In the genomic region with DNA sequence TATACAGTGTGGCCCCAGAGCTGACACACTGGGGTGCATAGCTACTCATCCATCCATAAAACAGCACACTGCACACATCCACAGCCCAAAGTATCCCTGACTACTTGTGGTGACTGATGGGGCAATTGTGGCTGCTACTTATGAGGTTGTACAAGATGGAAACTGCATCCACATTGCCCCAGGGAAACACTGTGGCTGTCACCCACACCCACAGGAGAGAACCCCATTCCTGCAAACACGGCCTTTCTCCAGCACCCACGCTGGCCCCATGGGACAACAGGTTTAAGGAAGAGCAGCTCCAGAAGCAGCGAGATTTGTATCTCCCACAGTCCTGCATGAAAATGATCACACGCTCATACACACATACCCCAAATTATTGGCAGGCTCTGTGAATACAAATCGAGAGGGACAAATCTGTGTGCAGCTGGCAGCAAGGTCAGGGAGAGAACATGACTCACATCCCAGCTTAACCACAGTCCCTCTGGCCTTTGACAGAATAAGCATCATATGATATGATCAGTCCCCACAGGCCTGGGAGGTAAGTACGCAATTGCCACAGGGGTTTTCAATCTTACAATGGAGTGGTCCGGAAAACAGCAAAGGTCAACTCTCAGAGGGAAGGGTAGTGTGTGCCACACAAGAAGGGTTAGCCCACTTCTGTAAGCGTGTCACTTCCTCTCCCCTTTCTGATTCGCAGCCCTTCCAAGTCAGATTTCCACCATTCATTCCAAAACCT, we compare ENCODE assay signal across 9 cellular contexts.
A peak's percentile ranks its signal among the peaks of the same experiment; 100 is the strongest.
DNase-seq lines count a peak whose midpoint lies in the region; ATAC-seq, FAIRE-seq and TF ChIP-seq lines count a peak whose summit lies in the region.
"Had no signal": no experiment of that assay in that cellular context is flagged by ENCODE, and none has a peak within 500 bp of the region (broad histone marks: within the 10 kb centered on the region; RNA-seq: fewer than 3 reads in every experiment).

No MANE protein-coding gene starts in this region.

- peaks cover 49% of the 10 kb centered on the region for H3K4me1 ChIP-seq in SJCRH30

- no peaks in the 10 kb centered on the region for H3K27me3 ChIP-seq in SJCRH30

- TF ChIP-seq CTCF in AG10803 (conservative IDR thresholded peaks at IDR 0.05; ENCODE audit: low read length) (no peak), D721Med (IDR thresholded peaks at IDR 0.05; ENCODE audit: insufficient read depth, missing control alignments) (no peak)

- peak; percentile 33 for ATAC-seq in GM21390 (IDR thresholded peaks at IDR 0.05; ENCODE audit: unreplicated experiment)
- peak; percentile 69 for ATAC-seq in Right ventricle myocardium superior (ENCODE audit: poor library complexity)

- H3K4me3 ChIP-seq in AG10803 (ENCODE audit: low read length) (no peak overlapping the region), SJCRH30 (no peak overlapping the region)

- DNase-seq in AG10803 (ENCODE audit: low read depth) (peak; percentile 68), SJCRH30 (peak; percentile 82 to 90), Right ventricle myocardium superior (no peak), NOMO-1 (lab: John Stamatoyannopoulos, UW; ENCODE audit: unreplicated experiment in 2 of 2) (no peak), iPS-NIHi7 (ENCODE audit: extremely low spot score) (no peak), GM19238 (ENCODE audit: insufficient read length, low spot score) (no peak), D721Med (ENCODE audit: insufficient read length, low spot score) (no peak)

- H3K9me3 ChIP-seq in SJCRH30 (replicated peaks), result no peaks in the 10 kb centered on the region

- intact Hi-C loops in Right ventricle myocardium superior (cut with DNase I), result no loop called here

- peak overlapping the region; percentile 56 for H3K27ac ChIP-seq in SJCRH30
- H3K27ac ChIP-seq: epithelial cell of prostate had no signal

- peaks cover 8% of the 10 kb centered on the region for H3K36me3 ChIP-seq in SJCRH30

- no peak for FAIRE-seq in D721Med (lab: Jason Lieb, UNC)

Comparison
In these comparisons a context has a peak if more than half of its experiments do, and no peak if none do; other contexts are left out.
1. DNase-seq: peak in AG10803 (single experiment) and SJCRH30 (2 of 2); none in Right ventricle myocardium superior (single experiment), NOMO-1 (0 of 2), iPS-NIHi7 (single experiment), GM19238 (single experiment) and D721Med (single experiment).